Comparison of ENCODE assay signal across 8 cellular contexts in genomic region chr17:7015587-7016020, GRCh38. TPM values are rescaled to one million over a fixed set of nuclear protein-coding genes. Genes with fewer than 3 reads are reported as not detected.
DNase-seq lines count a peak whose midpoint lies in the region; ATAC-seq and TF ChIP-seq lines count a peak whose summit lies in the region.

No MANE protein-coding gene starts in this region.

- H3K4me1 ChIP-seq in thoracic aorta (ENCODE audit: control insufficient read depth in 1 of 2, low read depth in 2 of 2), result peaks cover 26 to 65% of the 10 kb centered on the region in 2 donors

- no peaks in the 10 kb centered on the region for H3K9me3 Mint-ChIP-seq in activated CD4-positive, alpha-beta T cell treated with anti-CD3 and anti-CD28 coated beads, Interleukin-2, amount 10 ng/mL, durations not matched to agents 24 days and 14 days
- H3K9me3 Mint-ChIP-seq in activated naive CD8-positive, alpha-beta T cell (ENCODE audit: low read depth), result no peaks in the 10 kb centered on the region

- peak overlapping the region; percentile 98 for H3K27ac Mint-ChIP-seq in activated CD4-positive, alpha-beta T cell treated with anti-CD3 and anti-CD28 coated beads, Interleukin-2, amount 10 ng/mL, durations not matched to agents 24 days and 14 days
- H3K27ac Mint-ChIP-seq in activated naive CD8-positive, alpha-beta T cell, result peak overlapping the region; percentile 95

- H3K36me3 ChIP-seq in kidney epithelial cell (ENCODE audit: control insufficient read depth, insufficient read depth, low read length) (peaks cover 1% of the 10 kb centered on the region), thoracic aorta (no peaks in the 10 kb centered on the region)

- ATAC-seq in thoracic aorta (ENCODE audit: insufficient number of reproducible peaks, low FRiP score, low read depth) (no peak), HG02610 (IDR thresholded peaks at IDR 0.05; ENCODE audit: unreplicated experiment) (no peak), HG03139 (IDR thresholded peaks at IDR 0.05; ENCODE audit: unreplicated experiment) (no peak)

- no peak for DNase-seq in activated CD4-positive, alpha-beta T cell treated with anti-CD3 and anti-CD28 coated beads, Interleukin-2, amount 10 ng/mL, durations not matched to agents 24 days and 14 days
- DNase-seq in activated CD4-positive, alpha-beta T cell treated with anti-CD3 and anti-CD28 coated beads for 1 hour, result no peak
- DNase-seq in kidney epithelial cell (ENCODE audit: low read depth) (no peak), thoracic aorta (ENCODE audit: low spot score) (no peak), kidney glomerular epithelial cell (lab: John Stamatoyannopoulos, UW) (no peak)

- H3K36me3 Mint-ChIP-seq in activated CD4-positive, alpha-beta T cell treated with anti-CD3 and anti-CD28 coated beads, Interleukin-2, amount 10 ng/mL, durations not matched to agents 24 days and 14 days (ENCODE audit: low read depth), result peaks cover 37% of the 10 kb centered on the region
- H3K36me3 Mint-ChIP-seq in activated naive CD8-positive, alpha-beta T cell, result peaks cover 8% of the 10 kb centered on the region

- H3K4me3 Mint-ChIP-seq in activated CD4-positive, alpha-beta T cell treated with anti-CD3 and anti-CD28 coated beads, Interleukin-2, amount 10 ng/mL, durations not matched to agents 24 days and 14 days, result peak overlapping the region; percentile 97
- H3K4me3 Mint-ChIP-seq in activated naive CD8-positive, alpha-beta T cell, result peak overlapping the region; percentile 91

- no peaks in the 10 kb centered on the region for H3K27me3 Mint-ChIP-seq in activated CD4-positive, alpha-beta T cell treated with anti-CD3 and anti-CD28 coated beads, Interleukin-2, amount 10 ng/mL, durations not matched to agents 24 days and 14 days
- no peaks in the 10 kb centered on the region for H3K27me3 Mint-ChIP-seq in activated naive CD8-positive, alpha-beta T cell

- peak overlapping the region; percentile 87 for H3K4me3 ChIP-seq in kidney epithelial cell (ENCODE audit: low read depth, low read length)
- peak overlapping the region; percentile 89 for H3K4me3 ChIP-seq in thoracic aorta

- intact Hi-C loops in activated CD4-positive, alpha-beta T cell treated with anti-CD3 and anti-CD28 coated beads, Interleukin-2, amount 10 ng/mL, durations not matched to agents 24 days and 14 days (cut with micrococcal nuclease), result loop anchor here (1.0 to 10.0 kb wide), 4 partner anchors 8 to 365 kb away; partner anchors contain the start of genes BCL6B, C17orf100, MED31 and XAF1

- H3K9me3 ChIP-seq in thoracic aorta, result no peaks in the 10 kb centered on the region

- TF ChIP-seq CTCF in kidney epithelial cell (IDR thresholded peaks at IDR 0.05; ENCODE audit: insufficient read depth, low read length, poor library complexity, severe bottlenecking) (no peak), thoracic aorta (IDR thresholded peaks at IDR 0.05) (no peak)

- H3K27me3 ChIP-seq in kidney epithelial cell (ENCODE audit: control insufficient read depth, insufficient read depth, low read length), result no peaks in the 10 kb centered on the region
- H3K27me3 ChIP-seq in thoracic aorta (replicated peaks; ENCODE audit: insufficient read depth), result no peaks in the 10 kb centered on the region

- H3K27ac ChIP-seq in thoracic aorta, result peak overlapping the region; percentile 97 to 98

- H3K4me1 Mint-ChIP-seq in activated CD4-positive, alpha-beta T cell treated with anti-CD3 and anti-CD28 coated beads, Interleukin-2, amount 10 ng/mL, durations not matched to agents 24 days and 14 days, result peaks cover 55% of the 10 kb centered on the region
- H3K4me1 Mint-ChIP-seq in activated naive CD8-positive, alpha-beta T cell (ENCODE audit: low read depth), result peaks cover 57% of the 10 kb centered on the region

RNA-seq across cellular contexts. Expression of gene RNASEK, which starts 3.2 kb away (rescaled TPM):
- total RNA-seq in activated CD4-positive, alpha-beta T cell treated with anti-CD3 and anti-CD28 coated beads, Interleukin-2, amount 10 ng/mL, durations not matched to agents 24 days and 14 days, result 128 and 131 TPM in 2 replicates
- 375 and 389 TPM in 2 replicates for total RNA-seq in kidney epithelial cell
- 100 to 1,000 TPM in 1 of 2 donors, 10 to 100 TPM in 1; 99.5 to 164 TPM for total RNA-seq in thoracic aorta

RNA-seq across cellular contexts. Expression of gene BCL6B, which starts 7.2 kb away (rescaled TPM):
- total RNA-seq in activated CD4-positive, alpha-beta T cell treated with anti-CD3 and anti-CD28 coated beads, Interleukin-2, amount 10 ng/mL, durations not matched to agents 24 days and 14 days, result 0.90 and 0.91 TPM in 2 replicates
- total RNA-seq in kidney epithelial cell (0.08 TPM in 1 of 2 replicates, not detected in the other), thoracic aorta (1 to 10 TPM in 1 of 2 donors, under 1 TPM in 1; 0.95 to 5.7 TPM)

RNA-seq across cellular contexts. Expression of gene ALOX12, which starts 19.8 kb away (rescaled TPM):
- not detected in 2 replicates for total RNA-seq in activated CD4-positive, alpha-beta T cell treated with anti-CD3 and anti-CD28 coated beads, Interleukin-2, amount 10 ng/mL, durations not matched to agents 24 days and 14 days
- 1.4 and 1.7 TPM in 2 replicates for total RNA-seq in kidney epithelial cell
- total RNA-seq in thoracic aorta, result not detected

RNA-seq across cellular contexts. Expression of gene SLC16A13, which starts 20.2 kb away (rescaled TPM):
- total RNA-seq in activated CD4-positive, alpha-beta T cell treated with anti-CD3 and anti-CD28 coated beads, Interleukin-2, amount 10 ng/mL, durations not matched to agents 24 days and 14 days, result 12.4 and 13.5 TPM in 2 replicates
- total RNA-seq in kidney epithelial cell (3.4 and 6.0 TPM in 2 replicates), thoracic aorta (under 1 TPM in 1 of 2 donors, not detected in 1; 0.56 TPM)

RNA-seq across cellular contexts. Expression of gene SLC16A11, which starts 28.3 kb away (rescaled TPM):
- 0.16 and 0.40 TPM in 2 replicates for total RNA-seq in activated CD4-positive, alpha-beta T cell treated with anti-CD3 and anti-CD28 coated beads, Interleukin-2, amount 10 ng/mL, durations not matched to agents 24 days and 14 days
- total RNA-seq in kidney epithelial cell (not detected in 2 replicates), thoracic aorta (under 1 TPM in 1 of 2 donors, not detected in 1; 0.27 TPM)
